In genomic region chr17:70208825-70209555, GRCh38 we compare ENCODE assay signal across 2 cellular contexts.
TF ChIP-seq lines count a peak whose summit lies in the region.

No MANE protein-coding gene starts in this region.

TF ChIP-seq in GM23338, 12 proteins besides CTCF, POLR2A, EP300 and RAD21:
- TF ChIP-seq STAT1 (IDR thresholded peaks at IDR 0.05; ENCODE audit: unreplicated experiment) (no peak), JUNB (IDR thresholded peaks at IDR 0.05; ENCODE audit: unreplicated experiment) (no peak), NANOG (IDR thresholded peaks at IDR 0.05; ENCODE audit: borderline replicate concordance) (no peak)

TF ChIP-seq in H1, 55 proteins besides CTCF, POLR2A, EP300 and RAD21:
- TF ChIP-seq HDAC2 (IDR thresholded peaks at IDR 0.05; ENCODE audit: borderline replicate concordance in 1 of 2, low read depth in 2 of 2, low read length in 2 of 2) (no peak), NRF1 (IDR thresholded peaks at IDR 0.05; ENCODE audit: low read depth, low read length) (no peak), PHF8 (conservative IDR thresholded peaks at IDR 0.05; ENCODE audit: low read depth, low read length) (no peak), RNF2 (IDR thresholded peaks at IDR 0.05; ENCODE audit: borderline replicate concordance, low read depth, low read length, missing control alignments, poor library complexity, severe bottlenecking) (no peak)
